1 cellular context compared by ENCODE assay signal in the genomic region with DNA sequence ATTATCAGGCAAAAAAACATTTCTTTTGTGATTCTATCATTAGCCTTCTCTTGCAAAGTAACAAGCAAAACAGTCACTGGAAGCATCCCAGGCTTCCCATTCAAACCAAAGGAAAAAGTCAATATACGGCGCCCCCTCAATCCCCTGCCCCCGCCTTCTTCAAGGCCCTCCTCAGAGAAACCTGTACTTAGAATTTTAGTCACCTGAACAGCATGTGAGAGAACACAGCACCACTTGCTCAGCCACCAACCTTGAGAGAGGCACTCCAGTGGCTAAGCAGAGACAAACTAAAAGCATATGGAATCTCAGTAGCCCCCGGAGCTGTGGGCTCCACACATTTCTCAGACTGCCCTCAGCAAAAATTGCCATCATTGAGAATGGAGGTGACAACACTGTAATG.
TF ChIP-seq lines count a peak whose summit lies in the region.

No MANE protein-coding gene starts in this region.

TF ChIP-seq in H1, 55 proteins besides CTCF, POLR2A, EP300 and RAD21:
- TF ChIP-seq SIRT6 (IDR thresholded peaks at IDR 0.05; ENCODE audit: low read length) (no peak), NANOG (IDR thresholded peaks at IDR 0.05; ENCODE audit: insufficient read depth, low read depth, low read length, poor library complexity, severe bottlenecking) (no peak), MAFK (IDR thresholded peaks at IDR 0.05; ENCODE audit: low read depth, low read length) (no peak), GABPA (IDR thresholded peaks at IDR 0.05; ENCODE audit: borderline replicate concordance, insufficient read depth, low read length) (no peak)
TF ChIP-seq in H1: peak in this region for 0.
